ENCODE assay signal across 1 cellular context in the genomic region with DNA sequence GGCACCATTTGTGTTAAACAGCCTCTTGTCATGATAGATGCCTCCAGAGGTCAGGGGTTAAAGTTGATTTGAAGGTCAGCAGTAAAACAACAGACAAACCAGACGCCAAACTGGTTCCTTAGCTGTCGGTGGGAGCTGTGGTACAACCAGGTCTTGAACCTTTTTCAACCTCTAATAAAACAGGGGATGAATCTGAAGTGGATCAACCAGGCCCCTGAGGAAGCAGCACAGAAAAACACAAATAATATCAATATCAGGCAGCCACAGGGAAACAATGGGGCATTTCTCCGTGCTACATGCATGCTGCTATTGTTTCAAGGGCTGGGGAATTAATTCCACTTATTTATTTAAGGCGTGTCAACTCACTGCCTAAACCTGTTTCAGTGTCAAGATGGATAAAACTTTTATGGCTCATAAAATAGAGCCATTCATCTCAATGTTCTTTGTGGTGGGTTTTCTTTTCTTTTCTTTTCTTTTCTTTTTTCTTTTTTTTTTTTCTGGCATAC.
TF ChIP-seq lines count a peak whose summit lies in the region.

No MANE protein-coding gene starts in this region.

TF ChIP-seq in HEK293, 187 proteins besides CTCF, POLR2A, EP300 and RAD21 (continued from another document):
- TF ChIP-seq, protein P1, sequence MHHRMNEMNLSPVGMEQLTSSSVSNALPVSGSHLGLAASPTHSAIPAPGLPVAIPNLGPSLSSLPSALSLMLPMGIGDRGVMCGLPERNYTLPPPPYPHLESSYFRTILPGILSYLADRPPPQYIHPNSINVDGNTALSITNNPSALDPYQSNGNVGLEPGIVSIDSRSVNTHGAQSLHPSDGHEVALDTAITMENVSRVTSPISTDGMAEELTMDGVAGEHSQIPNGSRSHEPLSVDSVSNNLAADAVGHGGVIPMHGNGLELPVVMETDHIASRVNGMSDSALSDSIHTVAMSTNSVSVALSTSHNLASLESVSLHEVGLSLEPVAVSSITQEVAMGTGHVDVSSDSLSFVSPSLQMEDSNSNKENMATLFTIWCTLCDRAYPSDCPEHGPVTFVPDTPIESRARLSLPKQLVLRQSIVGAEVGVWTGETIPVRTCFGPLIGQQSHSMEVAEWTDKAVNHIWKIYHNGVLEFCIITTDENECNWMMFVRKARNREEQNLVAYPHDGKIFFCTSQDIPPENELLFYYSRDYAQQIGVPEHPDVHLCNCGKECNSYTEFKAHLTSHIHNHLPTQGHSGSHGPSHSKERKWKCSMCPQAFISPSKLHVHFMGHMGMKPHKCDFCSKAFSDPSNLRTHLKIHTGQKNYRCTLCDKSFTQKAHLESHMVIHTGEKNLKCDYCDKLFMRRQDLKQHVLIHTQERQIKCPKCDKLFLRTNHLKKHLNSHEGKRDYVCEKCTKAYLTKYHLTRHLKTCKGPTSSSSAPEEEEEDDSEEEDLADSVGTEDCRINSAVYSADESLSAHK (tag by site-specific recombination; IDR thresholded peaks at IDR 0.05): no peak
- no peak for TF ChIP-seq ZBTB7A (tag by site-specific recombination; IDR thresholded peaks at IDR 0.05; ENCODE audit: low read depth)
- TF ChIP-seq, protein P2, sequence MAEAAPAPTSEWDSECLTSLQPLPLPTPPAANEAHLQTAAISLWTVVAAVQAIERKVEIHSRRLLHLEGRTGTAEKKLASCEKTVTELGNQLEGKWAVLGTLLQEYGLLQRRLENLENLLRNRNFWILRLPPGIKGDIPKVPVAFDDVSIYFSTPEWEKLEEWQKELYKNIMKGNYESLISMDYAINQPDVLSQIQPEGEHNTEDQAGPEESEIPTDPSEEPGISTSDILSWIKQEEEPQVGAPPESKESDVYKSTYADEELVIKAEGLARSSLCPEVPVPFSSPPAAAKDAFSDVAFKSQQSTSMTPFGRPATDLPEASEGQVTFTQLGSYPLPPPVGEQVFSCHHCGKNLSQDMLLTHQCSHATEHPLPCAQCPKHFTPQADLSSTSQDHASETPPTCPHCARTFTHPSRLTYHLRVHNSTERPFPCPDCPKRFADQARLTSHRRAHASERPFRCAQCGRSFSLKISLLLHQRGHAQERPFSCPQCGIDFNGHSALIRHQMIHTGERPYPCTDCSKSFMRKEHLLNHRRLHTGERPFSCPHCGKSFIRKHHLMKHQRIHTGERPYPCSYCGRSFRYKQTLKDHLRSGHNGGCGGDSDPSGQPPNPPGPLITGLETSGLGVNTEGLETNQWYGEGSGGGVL (tag by site-specific recombination; IDR thresholded peaks at IDR 0.05): no peak
- peak; percentile 24; the same call in 1 of the 2 replicates for TF ChIP-seq FEZF1 (tag by site-specific recombination; IDR thresholded peaks at IDR 0.05)
- no peak for TF ChIP-seq ZNF37A (tag by site-specific recombination; IDR thresholded peaks at IDR 0.05)
- no peak for TF ChIP-seq ZNF311 (tag by site-specific recombination; IDR thresholded peaks at IDR 0.05; ENCODE audit: borderline replicate concordance)
- TF ChIP-seq BCL11B (tag by site-specific recombination; IDR thresholded peaks at IDR 0.05; ENCODE audit: low read depth): no peak
- no peak for TF ChIP-seq ZNF302 (tag by site-specific recombination; IDR thresholded peaks at IDR 0.05; ENCODE audit: low read depth)
- no peak for TF ChIP-seq HOXD13 (CRISPR knock-in tag; IDR thresholded peaks at IDR 0.05; ENCODE audit: borderline replicate concordance)
- TF ChIP-seq ZNF26 (tag by site-specific recombination; IDR thresholded peaks at IDR 0.05): no peak
- no peak; the same call in 1 of the 2 replicates for TF ChIP-seq PRDM6 (tag by site-specific recombination; IDR thresholded peaks at IDR 0.05)
- TF ChIP-seq MZF1 (tag by site-specific recombination; IDR thresholded peaks at IDR 0.05; ENCODE audit: borderline replicate concordance): peak; percentile 55; the same call in 1 of the 2 replicates
- TF ChIP-seq ZNF629 (tag by site-specific recombination; IDR thresholded peaks at IDR 0.05): no peak
- TF ChIP-seq REPIN1 (tag by site-specific recombination; IDR thresholded peaks at IDR 0.05; ENCODE audit: low read depth): no peak
- TF ChIP-seq KLF9 (tag by site-specific recombination; IDR thresholded peaks at IDR 0.05; ENCODE audit: low read depth): no peak
- no peak for TF ChIP-seq ZNF433 (tag by site-specific recombination; IDR thresholded peaks at IDR 0.05; ENCODE audit: low read depth)
